7 cellular contexts compared by ENCODE assay signal in the genomic region with DNA sequence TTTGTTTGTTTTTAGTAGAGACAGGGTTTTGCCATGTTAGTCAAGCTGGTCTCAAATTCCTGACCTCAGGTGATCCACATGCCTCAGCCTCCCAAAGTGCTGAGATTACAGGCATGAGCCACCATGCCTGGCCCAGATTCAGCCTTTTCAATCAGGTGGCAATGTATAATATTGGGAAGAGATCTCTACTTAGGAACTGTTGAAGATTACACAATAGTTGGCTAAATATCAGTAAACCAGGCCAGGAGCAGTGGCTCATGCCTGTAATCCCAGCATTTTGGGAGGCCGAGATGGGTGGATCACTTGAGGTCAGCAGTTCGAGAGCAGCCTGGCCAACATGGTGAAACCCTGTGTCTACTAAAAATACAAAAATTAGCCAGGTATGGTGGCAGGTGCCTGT.
DNase-seq lines count a peak whose midpoint lies in the region; ATAC-seq, FAIRE-seq and TF ChIP-seq lines count a peak whose summit lies in the region.
"Not testable (repeated sequence)": the region's sequence is repeated elsewhere in the genome, so short reads cannot be mapped to it uniquely, and the experiment has no call there.

No MANE protein-coding gene starts in this region.

- not testable (repeated sequence) for H4K8ac ChIP-seq in IMR-90 (ENCODE audit: low read depth in 2 of 2, low read length in 2 of 2); trophoblast cell (ENCODE audit: low read depth, low read length)

- not testable (repeated sequence) for DNase-seq in IMR-90; K562 (ENCODE audit: extremely low read depth in 1 of 4, low spot score in 3 of 4); HepG2 (ENCODE audit: low spot score)
- DNase-seq in left lobe of liver (ENCODE audit: low spot score) (peak; percentile 63), right lobe of liver (peak in 2 of 3 donors; percentile 42 to 63), trophoblast cell (peak; percentile 19 to 83)

- WGBS in IMR-90 (ENCODE audit: extremely low coverage in 2 of 2, insufficient read length in 1 of 2), 2 experiments = 92% methylated on average over 2 of the region's 2 CpGs; no CpG with 5 or more reads in 1 of the 2 experiments
- 0% methylated on average over 2 of the region's 2 CpGs for WGBS in K562 (ENCODE audit: insufficient coverage, low coverage, missing lambda C conversion rate)
- WGBS in HepG2 (ENCODE audit: low lambda C conversion rate) = 88% methylated on average over 2 of the region's 2 CpGs
- WGBS in liver = 34% methylated on average over 2 of the region's 2 CpGs
- 27% methylated on average over 2 of the region's 2 CpGs for WGBS in right lobe of liver (ENCODE audit: insufficient coverage, low coverage, low lambda C conversion rate, missing lambda C conversion rate)
- WGBS in trophoblast cell (ENCODE audit: extremely low coverage, insufficient coverage, insufficient read length) = no CpG with 5 or more reads among the region's 2 CpGs

- not testable (repeated sequence) for H3K14ac ChIP-seq in IMR-90 (replicated peaks; ENCODE audit: low read depth, low read length); trophoblast cell (ENCODE audit: low read length)

- H2AFZ ChIP-seq in IMR-90 (replicated peaks; ENCODE audit: low read length, poor library complexity); K562 (ENCODE audit: low read depth, low read length); HepG2 (ENCODE audit: low read length); trophoblast cell (ENCODE audit: insufficient read depth, low read length, poor library complexity): not testable (repeated sequence)

- H3K9ac ChIP-seq in IMR-90 (ENCODE audit: low read depth, low read length); K562 (ENCODE audit: insufficient read depth in 1 of 2, low read depth in 2 of 2, low read length in 2 of 2); HepG2 (ENCODE audit: insufficient read depth, low read depth, low read length); liver (ENCODE audit: low read depth in 1 of 2, low read length in 2 of 2); trophoblast cell (ENCODE audit: low read length): not testable (repeated sequence)

- intact Hi-C loops in IMR-90 (cut with micrococcal nuclease); K562 (cut with micrococcal nuclease); HepG2 (cut with micrococcal nuclease; ENCODE audit: unreplicated experiment); right lobe of liver (cut with DNase I): not testable (repeated sequence)

- not testable (repeated sequence) for H2BK5ac ChIP-seq in IMR-90 (ENCODE audit: low read depth, low read length, poor library complexity, severe bottlenecking); trophoblast cell (ENCODE audit: low read depth, low read length, poor library complexity)

- not testable (repeated sequence) for TF ChIP-seq CTCF in IMR-90 (conservative IDR thresholded peaks at IDR 0.05; ENCODE audit: low read depth, low read length); K562 (IDR thresholded peaks at IDR 0.05 in 2 of 3, conservative IDR thresholded peaks at IDR 0.05 in 1 of 3; ENCODE audit: insufficient read depth in 2 of 3, low read depth in 1 of 3, low read length in 3 of 3); HepG2 (CRISPR knock-in tag; IDR thresholded peaks at IDR 0.05); liver (IDR thresholded peaks at IDR 0.05; ENCODE audit: low read depth, low read length, missing input control); right lobe of liver (IDR thresholded peaks at IDR 0.05)

- not testable (repeated sequence) for H3K27me3 ChIP-seq in IMR-90 (ENCODE audit: control insufficient read depth, insufficient read depth, low read length); K562 (ENCODE audit: control insufficient read depth in 2 of 2, insufficient read depth in 2 of 2, low read length in 2 of 2); HepG2 (ENCODE audit: control insufficient read depth in 1 of 2, insufficient read depth in 2 of 2, low read length in 2 of 2); liver (ENCODE audit: control insufficient read depth in 4 of 4, insufficient read depth in 4 of 4, low read length in 3 of 4); right lobe of liver; trophoblast cell (ENCODE audit: insufficient read depth, low read length)

- H2AK5ac ChIP-seq in IMR-90 (ENCODE audit: low read depth, low read length); trophoblast cell (ENCODE audit: low read length): not testable (repeated sequence)

- H4K20me1 ChIP-seq in IMR-90 (ENCODE audit: insufficient read depth, low read length); K562 (replicated peaks; ENCODE audit: control insufficient read depth, insufficient read depth, low read length); HepG2 (ENCODE audit: insufficient read depth, low read length): not testable (repeated sequence)

- not testable (repeated sequence) for BruUV-seq in IMR-90 (replicated peaks; lab: Mats Ljungman, UMichigan); K562 (replicated peaks; lab: Mats Ljungman, UMichigan); HepG2 (replicated peaks; lab: Mats Ljungman, UMichigan)

- not testable (repeated sequence) for H3K4ac ChIP-seq in IMR-90 (ENCODE audit: low read depth, low read length); trophoblast cell (ENCODE audit: low read depth, low read length)

- not testable (repeated sequence) for H3K79me1 ChIP-seq in IMR-90 (ENCODE audit: low read depth in 1 of 2, low read length in 2 of 2); trophoblast cell (ENCODE audit: low read length)

- not testable (repeated sequence) for H3K27ac ChIP-seq in IMR-90 (ENCODE audit: insufficient read depth, low read length); K562 (ENCODE audit: extremely low read depth, low read depth, low read length); HepG2 (ENCODE audit: extremely low read length, insufficient read depth, low read length); trophoblast cell (ENCODE audit: low read depth, low read length)
- H3K27ac ChIP-seq in liver (ENCODE audit: low read depth in 1 of 2, low read length in 2 of 2) (peak overlapping the region in 1 of 2 donors; percentile 23), right lobe of liver (peak overlapping the region in 2 of 3 donors; percentile 46 to 59)

- H3K79me2 ChIP-seq in K562 (ENCODE audit: control insufficient read depth, insufficient read depth, low read length); HepG2 (ENCODE audit: insufficient read depth, low read length); trophoblast cell (ENCODE audit: control insufficient read depth, insufficient read depth, low read length, poor library complexity): not testable (repeated sequence)

- in situ Hi-C loops in IMR-90 (cut with MboI; ENCODE audit: low sequenced_read_pairs); K562 (cut with MboI); HepG2 (cut with HindIII; ENCODE audit: extremely low pct_ligation_motif_present, low pct_unique_long_range_greater_than_20kb): not testable (repeated sequence)

- H4K91ac ChIP-seq in IMR-90 (ENCODE audit: insufficient read depth, low read depth, low read length); trophoblast cell (ENCODE audit: low read depth, low read length): not testable (repeated sequence)

- H3K9me1 ChIP-seq in IMR-90 (ENCODE audit: insufficient read depth, low read length); K562 (ENCODE audit: control insufficient read depth, insufficient read depth, low read length): not testable (repeated sequence)

- H3K4me3 ChIP-seq in IMR-90 (ENCODE audit: insufficient read depth, low read depth, low read length); K562; HepG2 (replicated peaks in 1 of 3; ENCODE audit: insufficient read depth in 1 of 3, low read depth in 2 of 3, low read length in 3 of 3); liver (ENCODE audit: low read depth in 1 of 3, low read length in 3 of 3); right lobe of liver; trophoblast cell (ENCODE audit: low read depth, low read length): not testable (repeated sequence)

- H3K36me3 ChIP-seq in IMR-90 (ENCODE audit: control insufficient read depth, insufficient read depth, low read length); K562 (ENCODE audit: control insufficient read depth, insufficient read depth, low read length); HepG2 (replicated peaks in 1 of 2; ENCODE audit: control insufficient read depth in 1 of 2, insufficient read depth in 2 of 2, low read length in 2 of 2); liver (ENCODE audit: control insufficient read depth in 4 of 4, insufficient read depth in 3 of 4, low read depth in 1 of 4, low read length in 3 of 4); right lobe of liver; trophoblast cell (ENCODE audit: control insufficient read depth in 1 of 2, insufficient read depth in 2 of 2, low read length in 2 of 2): not testable (repeated sequence)

- not testable (repeated sequence) for ATAC-seq in IMR-90 (ENCODE audit: low read depth); K562; HepG2
- ATAC-seq in left lobe of liver = peak; percentile 68
- peak; percentile 67 to 84 (median 71) for ATAC-seq in right lobe of liver

- not testable (repeated sequence) for H3K23ac ChIP-seq in IMR-90 (ENCODE audit: low read depth, low read length); trophoblast cell (ENCODE audit: low read length)

- H3K4me1 ChIP-seq in IMR-90 (ENCODE audit: control insufficient read depth, insufficient read depth, low read length); K562 (replicated peaks in 1 of 2; ENCODE audit: control insufficient read depth in 2 of 2, insufficient read depth in 2 of 2, low read length in 2 of 2); trophoblast cell (ENCODE audit: control insufficient read depth in 1 of 2, insufficient read depth in 2 of 2, low read length in 2 of 2): not testable (repeated sequence)
- peaks cover 29% of the 10 kb centered on the region for H3K4me1 ChIP-seq in HepG2 (ENCODE audit: insufficient read depth, low read length)
- H3K4me1 ChIP-seq in liver (ENCODE audit: control insufficient read depth in 4 of 4, insufficient read depth in 4 of 4, low read length in 3 of 4) = peaks cover 2 to 18% (median 5%) of the 10 kb centered on the region in 4 donors
- peaks cover 0 to 25% (median 5%) of the 10 kb centered on the region in 4 donors for H3K4me1 ChIP-seq in right lobe of liver

- dilution Hi-C loops in IMR-90 (cut with HindIII; ENCODE audit: low sequenced_read_pairs, unreplicated experiment) = not testable (repeated sequence)

- CTCF ChIA-PET in IMR-90 (lab: Yijun Ruan, JAX); K562 (lab: Yijun Ruan, JAX; ENCODE audit: low intra/inter-chr PET ratio); HepG2 (lab: Yijun Ruan, JAX; ENCODE audit: low intra/inter-chr PET ratio, low total read pairs): not testable (repeated sequence)

- FAIRE-seq in K562 (lab: Jason Lieb, UNC); HepG2 (lab: Jason Lieb, UNC): not testable (repeated sequence)

- H2BK15ac ChIP-seq in IMR-90 (ENCODE audit: low read depth, low read length) = not testable (repeated sequence)

- H2AK9ac ChIP-seq in IMR-90 (replicated peaks; ENCODE audit: low read depth, low read length, poor library complexity) = not testable (repeated sequence)

- POLR2A ChIA-PET in IMR-90 (lab: Charles Lee; ENCODE audit: unreplicated experiment); K562 (lab: Yijun Ruan, JAX); HepG2 (lab: Yijun Ruan, JAX): not testable (repeated sequence)

- TF ChIP-seq RAD21 in IMR-90 (IDR thresholded peaks at IDR 0.05; ENCODE audit: low read length); K562 (CRISPR knock-in tag; conservative IDR thresholded peaks at IDR 0.05 in 1 of 2, IDR thresholded peaks at IDR 0.05 in 1 of 2); HepG2 (CRISPR knock-in tag; IDR thresholded peaks at IDR 0.05): not testable (repeated sequence)
- peak; percentile 15 to 49 for TF ChIP-seq RAD21 in liver (IDR thresholded peaks at IDR 0.05)

- not testable (repeated sequence) for TF ChIP-seq EP300 in K562 (IDR thresholded peaks at IDR 0.05; ENCODE audit: low read length); HepG2 (IDR thresholded peaks at IDR 0.05; ENCODE audit: low read depth in 2 of 2, low read length in 2 of 2); HepG2 (CRISPR knock-in tag; IDR thresholded peaks at IDR 0.05; ENCODE audit: borderline replicate concordance)

- H4K5ac ChIP-seq in IMR-90 (ENCODE audit: low read depth, low read length) = not testable (repeated sequence)

- not testable (repeated sequence) for H3K9me3 ChIP-seq in IMR-90 (ENCODE audit: control insufficient read depth, insufficient read depth, low read length); K562 (replicated peaks; ENCODE audit: control insufficient read depth, insufficient read depth, low read depth, low read length); HepG2 (ENCODE audit: low read length); liver (ENCODE audit: control insufficient read depth in 4 of 4, low read length in 3 of 4); right lobe of liver; trophoblast cell (ENCODE audit: insufficient read depth, low read depth, low read length)

- not testable (repeated sequence) for H3K18ac ChIP-seq in IMR-90 (ENCODE audit: low read depth, low read length); trophoblast cell (ENCODE audit: low read length)

- not testable (repeated sequence) for TF ChIP-seq POLR2A in IMR-90 (IDR thresholded peaks at IDR 0.05; ENCODE audit: low read depth, low read length); K562 (conservative IDR thresholded peaks at IDR 0.05); HepG2 (IDR thresholded peaks at IDR 0.05; ENCODE audit: insufficient read depth in 1 of 2, low read depth in 2 of 2, low read length in 2 of 2); right lobe of liver (IDR thresholded peaks at IDR 0.05)

- H2BK20ac ChIP-seq in IMR-90 (ENCODE audit: low read depth, low read length) = not testable (repeated sequence)

- not testable (repeated sequence) for H3K4me2 ChIP-seq in IMR-90 (ENCODE audit: low read depth, low read length); K562 (ENCODE audit: insufficient read depth, low read length); HepG2 (ENCODE audit: low read depth, low read length); trophoblast cell (ENCODE audit: low read length)

- H4K12ac ChIP-seq in trophoblast cell (ENCODE audit: low read depth, low read length) = not testable (repeated sequence)

- not testable (repeated sequence) for H2BK12ac ChIP-seq in trophoblast cell (ENCODE audit: low read length)

- not testable (repeated sequence) for H3K56ac ChIP-seq in IMR-90 (ENCODE audit: extremely low read depth, insufficient read depth, low read length)

- not testable (repeated sequence) for H2BK120ac ChIP-seq in IMR-90 (ENCODE audit: low read depth, low read length); trophoblast cell (ENCODE audit: insufficient read depth, low read length, poor library complexity)
